In the genomic region with DNA sequence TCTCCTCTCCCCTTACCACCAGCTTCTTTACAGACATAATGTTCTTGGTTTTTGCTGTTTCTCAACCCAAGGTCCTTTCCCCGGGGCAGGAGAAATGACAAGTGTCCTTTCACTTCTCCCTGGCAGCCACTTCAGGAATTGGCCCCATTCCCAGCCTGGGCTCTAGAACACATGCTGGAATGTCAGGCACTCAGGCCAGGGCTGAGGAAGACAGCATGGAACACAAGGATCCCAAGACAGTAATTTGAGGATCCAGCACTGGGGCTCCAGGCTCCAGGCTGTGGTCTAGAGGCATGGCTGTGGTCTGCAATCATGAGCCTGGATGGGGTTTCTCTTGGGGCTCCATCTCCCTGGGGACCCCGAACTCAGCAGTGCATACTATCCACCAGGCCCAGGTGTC, we compare ENCODE assay signal across 18 cellular contexts.
DNase-seq lines count a peak whose midpoint lies in the region; ATAC-seq and TF ChIP-seq lines count a peak whose summit lies in the region.
"Had no signal": no experiment of that assay in that cellular context is flagged by ENCODE, and none has a peak within 500 bp of the region (broad histone marks: within the 10 kb centered on the region; RNA-seq: fewer than 3 reads in every experiment).

No MANE protein-coding gene starts in this region.

- no peaks in the 10 kb centered on the region for H3K79me2 ChIP-seq in PC-3 (ENCODE audit: low read length)

- H3K27me3 ChIP-seq in BLaER1 treated with 17β-estradiol and CSF1 and Interleukin-3, amounts not matched to agents 10 nM and 100 nM: peaks cover 0 to 21% (median 12%) of the 10 kb centered on the region in 11 experiments; a peak in 9 of 22 replicates
- no peaks in the 10 kb centered on the region for H3K27me3 ChIP-seq in PC-3 (ENCODE audit: low read length)
- H3K27me3 ChIP-seq: right lobe of liver had no signal

- no peak overlapping the region for H3K9ac ChIP-seq in BLaER1 treated with 17β-estradiol and CSF1 and Interleukin-3, amounts not matched to agents 10 nM and 100 nM
- no peak overlapping the region for H3K9ac ChIP-seq in PC-3 (ENCODE audit: low read length)

- no peak overlapping the region for H3K27ac ChIP-seq in BLaER1 treated with 17β-estradiol and CSF1 and Interleukin-3, amounts not matched to agents 10 nM and 100 nM
- H3K27ac ChIP-seq in PC-3 (ENCODE audit: low read length): no peak overlapping the region
- H3K27ac ChIP-seq: foreskin keratinocyte, right lobe of liver had no signal

- POLR2A ChIA-PET in PC-3 (lab: Charles Lee; ENCODE audit: unreplicated experiment): no interaction called here

- no peak overlapping the region for H3K4me3 ChIP-seq in BLaER1 treated with 17β-estradiol and CSF1 and Interleukin-3, amounts not matched to agents 10 nM and 100 nM
- H3K4me3 ChIP-seq in PC-3 (ENCODE audit: low read length): no peak overlapping the region
- H3K4me3 ChIP-seq: right lobe of liver had no signal

- H2AFZ ChIP-seq in PC-3 (ENCODE audit: low read length): no peak overlapping the region

- H3F3A ChIP-seq in PC-3 (ENCODE audit: low read length, unreplicated experiment): no peaks in the 10 kb centered on the region

- no peaks in the 10 kb centered on the region for H3K9me2 ChIP-seq in PC-3 (replicated peaks; ENCODE audit: low read length)

- H3K4me2 ChIP-seq in BLaER1 treated with 17β-estradiol and CSF1 and Interleukin-3, amounts not matched to agents 10 nM and 100 nM: peak overlapping the region in 10 of 11 experiments; percentile 16 to 85 (median 66); a peak in 19 of 22 replicates
- no peak overlapping the region for H3K4me2 ChIP-seq in PC-3 (ENCODE audit: low read length)

- peaks cover 0 to 7% (median 0%) of the 10 kb centered on the region in 11 experiments; a peak in 2 of 22 replicates for H4K20me1 ChIP-seq in BLaER1 treated with 17β-estradiol and CSF1 and Interleukin-3, amounts not matched to agents 10 nM and 100 nM
- H4K20me1 ChIP-seq in PC-3 (ENCODE audit: low read length): no peaks in the 10 kb centered on the region

- no TSS peak for BruUV-seq in PC-3 (replicated peaks; lab: Mats Ljungman, UMichigan)

- intact Hi-C loops in head of caudate nucleus (cut with DNase I) (no loop called here), PC-3 (cut with micrococcal nuclease) (no loop called here)

- DNase-seq in LoVo (ENCODE audit: low spot score): peak; percentile 18
- DNase-seq in head of caudate nucleus: peak in 29 of 42 donors; percentile 9 to 70 (median 40)
- DNase-seq in myocyte (ENCODE audit: low read depth): peak; percentile 84
- DNase-seq in PC-3: no peak
- no peak for DNase-seq in effector CD4-positive, alpha-beta T cell
- DNase-seq: activated effector memory CD4-positive, alpha-beta T cell treated with anti-CD3 and anti-CD28 coated beads, Interleukin-2, amount 50 U/mL, for 16 hours; AML-193; DND-41; foreskin keratinocyte; mesenchymal stem cell; NCI-H1436 treated with DMSO at 0.1 percent for 48 hours; NCI-H510A; right lobe of liver; stimulated activated CD4-positive, alpha-beta T cell treated with anti-CD3 and anti-CD28 coated beads, Interleukin-1b, Interleukin-23, amount 100 ng/mL, for 48 hours; T1000 had no signal

- CTCF ChIA-PET in PC-3 (lab: Charles Lee): no interaction called here

- ATAC-seq in GM21619 (IDR thresholded peaks at IDR 0.05; ENCODE audit: unreplicated experiment) (no peak), PC-3 (no peak), GM19324 (IDR thresholded peaks at IDR 0.05; ENCODE audit: low FRiP score, unreplicated experiment) (no peak)
- ATAC-seq: foreskin keratinocyte had no signal

- TF ChIP-seq CTCF in PC-3 (conservative IDR thresholded peaks at IDR 0.05; ENCODE audit: low read depth, low read length): no peak

- no peaks in the 10 kb centered on the region for H3K36me3 ChIP-seq in BLaER1 treated with 17β-estradiol and CSF1 and Interleukin-3, amounts not matched to agents 10 nM and 100 nM
- H3K36me3 ChIP-seq in PC-3 (ENCODE audit: low read depth, low read length): no peaks in the 10 kb centered on the region
- H3K36me3 ChIP-seq: right lobe of liver had no signal

- no peaks in the 10 kb centered on the region; a peak in 1 of 22 replicates for H3K9me3 ChIP-seq in BLaER1 treated with 17β-estradiol and CSF1 and Interleukin-3, amounts not matched to agents 10 nM and 100 nM (replicated peaks in 1 of 11)
- H3K9me3 ChIP-seq in PC-3 (ENCODE audit: low read length): no peaks in the 10 kb centered on the region
- H3K9me3 ChIP-seq: right lobe of liver had no signal

- peaks cover 5 to 71% (median 56%) of the 10 kb centered on the region in 10 experiments; a peak in 19 of 20 replicates for H3K4me1 ChIP-seq in BLaER1 treated with 17β-estradiol and CSF1 and Interleukin-3, amounts not matched to agents 10 nM and 100 nM
- H3K4me1 ChIP-seq in PC-3 (ENCODE audit: insufficient read depth, low read length): no peaks in the 10 kb centered on the region
- H3K4me1 ChIP-seq: foreskin keratinocyte, right lobe of liver had no signal

Comparison
In these comparisons a context has a peak if more than half of its experiments do, and no peak if none do; other contexts are left out.
1. DNase-seq: peak in LoVo (single experiment), head of caudate nucleus (29 of 42) and myocyte (single experiment); none in PC-3 (single experiment) and effector CD4-positive, alpha-beta T cell (single experiment).